In the genomic region with DNA sequence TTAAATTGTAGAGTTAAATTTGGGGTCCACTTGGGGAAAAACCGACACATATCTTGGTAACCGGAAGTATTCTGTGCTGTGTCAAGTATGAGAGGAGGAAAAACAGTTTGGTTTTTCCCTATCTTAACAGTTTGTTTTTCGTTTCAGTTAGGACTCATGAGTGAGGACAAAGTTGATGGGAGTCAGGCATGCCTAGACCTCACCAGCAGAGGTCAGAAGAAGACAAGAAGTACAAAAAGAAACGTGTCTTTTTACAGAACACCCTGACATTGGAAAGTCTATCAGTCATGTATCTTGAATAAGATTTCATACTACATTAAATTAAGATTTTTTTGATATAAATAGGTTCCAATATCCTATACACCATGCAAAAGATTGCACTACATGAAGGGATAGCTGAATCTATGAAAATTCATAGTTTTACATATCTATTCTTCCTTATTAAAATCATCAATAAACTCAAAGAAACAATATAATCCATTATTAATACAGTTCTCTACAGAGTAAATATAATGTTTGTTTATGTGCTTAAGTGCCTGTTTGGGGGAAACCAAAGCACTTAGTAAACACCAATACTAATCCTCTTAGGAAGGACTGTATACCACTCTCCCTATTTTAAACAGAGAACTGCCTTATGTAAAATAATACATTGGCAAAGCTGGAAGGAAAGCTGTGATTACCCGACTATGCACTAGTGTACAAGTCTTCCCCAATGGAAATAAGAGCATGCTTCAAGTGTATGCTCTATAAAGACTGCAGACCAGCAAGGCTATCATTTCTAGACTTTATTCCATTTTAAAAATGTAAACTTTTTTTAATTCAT, we compare ENCODE assay signal across 8 cellular contexts.
DNase-seq lines count a peak whose midpoint lies in the region; ATAC-seq and FAIRE-seq lines count a peak whose summit lies in the region.

No MANE protein-coding gene starts in this region.

- no peak overlapping the region for H2BK12ac ChIP-seq in trophoblast cell (ENCODE audit: low read length)

- no peak overlapping the region for H4K91ac ChIP-seq in trophoblast cell (ENCODE audit: low read depth, low read length)

- no peak overlapping the region for H3K18ac ChIP-seq in trophoblast cell (ENCODE audit: low read length)

- H3K4me1 Mint-ChIP-seq in activated T-cell treated with anti-CD3 and anti-CD28 coated beads, Interleukin-2, amount 50 U/mL, for 4 hours (ENCODE audit: low read depth): peaks cover 10% of the 10 kb centered on the region

- no peaks in the 10 kb centered on the region for H3K79me1 ChIP-seq in trophoblast cell (ENCODE audit: low read length)

- no peaks in the 10 kb centered on the region for H3K9me3 ChIP-seq in trophoblast cell (ENCODE audit: insufficient read depth, low read depth, low read length)

- H2AFZ ChIP-seq in trophoblast cell (ENCODE audit: insufficient read depth, low read length, poor library complexity): no peak overlapping the region

- H3K4me3 ChIP-seq in trophoblast cell (ENCODE audit: low read depth, low read length): no peak overlapping the region

- H4K12ac ChIP-seq in trophoblast cell (ENCODE audit: low read depth, low read length): no peak overlapping the region

- no peak overlapping the region for H2BK5ac ChIP-seq in trophoblast cell (ENCODE audit: low read depth, low read length, poor library complexity)

- no CpG with 5 or more reads among the region's 5 CpGs for WGBS in trophoblast cell (ENCODE audit: extremely low coverage, insufficient coverage, insufficient read length)

- peaks cover 1 to 5% of the 10 kb centered on the region in 2 experiments for H3K36me3 ChIP-seq in trophoblast cell (ENCODE audit: control insufficient read depth in 1 of 2, insufficient read depth in 2 of 2, low read length in 2 of 2)

- no peak overlapping the region for H4K8ac ChIP-seq in trophoblast cell (ENCODE audit: low read depth, low read length)

- no peaks in the 10 kb centered on the region for H3K79me2 ChIP-seq in trophoblast cell (ENCODE audit: control insufficient read depth, insufficient read depth, low read length, poor library complexity)

- no peak overlapping the region for H3K9ac ChIP-seq in trophoblast cell (ENCODE audit: low read length)

- no peaks in the 10 kb centered on the region for H3K27me3 Mint-ChIP-seq in activated T-cell treated with anti-CD3 and anti-CD28 coated beads, Interleukin-2, amount 50 U/mL, for 4 hours (ENCODE audit: low read depth)

- no peak overlapping the region for H3K23ac ChIP-seq in trophoblast cell (ENCODE audit: low read length)

- no peaks in the 10 kb centered on the region for H3K36me3 Mint-ChIP-seq in activated T-cell treated with anti-CD3 and anti-CD28 coated beads, Interleukin-2, amount 50 U/mL, for 4 hours (ENCODE audit: insufficient read depth)

- FAIRE-seq in frontal cortex (lab: Jason Lieb, UNC): peak; percentile 97

- ATAC-seq in GM18519 (IDR thresholded peaks at IDR 0.05; ENCODE audit: low FRiP score, unreplicated experiment) (peak; percentile 42), HG03045 (IDR thresholded peaks at IDR 0.05; ENCODE audit: unreplicated experiment) (peak; percentile 19)
- ATAC-seq in activated T-cell treated with anti-CD3 and anti-CD28 coated beads, Interleukin-2, amount 50 U/mL, for 4 hours: peak; percentile 62 to 72

- H3K27me3 ChIP-seq in trophoblast cell (ENCODE audit: insufficient read depth, low read length): no peaks in the 10 kb centered on the region

- no peaks in the 10 kb centered on the region for H3K9me3 Mint-ChIP-seq in activated T-cell treated with anti-CD3 and anti-CD28 coated beads, Interleukin-2, amount 50 U/mL, for 4 hours

- H3K27ac ChIP-seq in trophoblast cell (ENCODE audit: low read depth, low read length): no peak overlapping the region

- no peaks in the 10 kb centered on the region for H3K4me1 ChIP-seq in trophoblast cell (ENCODE audit: control insufficient read depth in 1 of 2, insufficient read depth in 2 of 2, low read length in 2 of 2)

- DNase-seq in CD1c-positive myeloid dendritic cell (ENCODE audit: extremely low spot score): peak; percentile 75
- peak; percentile 27 for DNase-seq in NCI-H446 treated with DMSO at 0.1 percent for 48 hours (lab: John Stamatoyannopoulos, UW)
- DNase-seq in activated T-cell treated with anti-CD3 and anti-CD28 coated beads, Interleukin-2, amount 50 U/mL, for 4 hours: peak; percentile 36
- peak; percentile 7 to 45 for DNase-seq in frontal cortex (ENCODE audit: low spot score in 2 of 2)
- peak; percentile 6 to 77 for DNase-seq in trophoblast cell
- DNase-seq in islet precursor cell: no peak

- no peak overlapping the region for H3K4me2 ChIP-seq in trophoblast cell (ENCODE audit: low read length)

- H2BK120ac ChIP-seq in trophoblast cell (ENCODE audit: insufficient read depth, low read length, poor library complexity): no peak overlapping the region

- H3K4ac ChIP-seq in trophoblast cell (ENCODE audit: low read depth, low read length): no peak overlapping the region

- H2AK5ac ChIP-seq in trophoblast cell (ENCODE audit: low read length): no peak overlapping the region

- no peak overlapping the region for H3K14ac ChIP-seq in trophoblast cell (ENCODE audit: low read length)

- H3K4me3 Mint-ChIP-seq in activated T-cell treated with anti-CD3 and anti-CD28 coated beads, Interleukin-2, amount 50 U/mL, for 4 hours: no peak overlapping the region
